25 cellular contexts compared by ENCODE assay signal in the genomic region with DNA sequence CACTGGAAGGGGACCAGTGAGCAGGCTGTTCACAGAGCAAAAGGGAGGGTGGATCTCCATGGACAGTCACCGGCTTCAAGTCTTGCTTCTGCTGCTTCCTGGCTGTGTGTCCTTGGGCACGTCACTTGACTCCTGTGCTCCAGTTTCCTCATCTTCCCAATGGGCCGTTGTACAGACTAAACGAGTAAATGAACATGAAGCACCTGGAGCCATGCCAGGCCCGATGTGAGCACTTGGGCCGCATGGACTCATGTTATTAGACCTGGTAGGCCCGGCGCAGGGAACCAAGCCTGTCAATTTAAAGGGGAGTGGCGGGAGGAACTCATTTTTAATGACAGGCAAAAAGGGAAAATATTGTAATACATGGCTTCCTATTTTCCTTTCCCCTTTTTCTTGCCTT. TPM values are rescaled to one million over a fixed set of nuclear protein-coding genes. Genes with fewer than 3 reads are reported as not detected.
DNase-seq lines count a peak whose midpoint lies in the region; ATAC-seq and TF ChIP-seq lines count a peak whose summit lies in the region.
"Had no signal": no experiment of that assay in that cellular context is flagged by ENCODE, and none has a peak within 500 bp of the region (broad histone marks: within the 10 kb centered on the region; RNA-seq: fewer than 3 reads in every experiment).

No MANE protein-coding gene starts in this region.

- TF ChIP-seq POLR2A in heart left ventricle (IDR thresholded peaks at IDR 0.05): no peak

- H3K4me3 ChIP-seq in heart left ventricle (no peak overlapping the region), lower lobe of right lung (no peak overlapping the region)
- H3K4me3 ChIP-seq: adrenal gland, body of pancreas, GM23338, lung, mucosa of descending colon, upper lobe of left lung had no signal

- H3K36me3 ChIP-seq in heart left ventricle (peaks cover 0 to 32% (median 24%) of the 10 kb centered on the region in 9 donors), lower lobe of right lung (peaks cover 32% of the 10 kb centered on the region)

- peak; percentile 29 for DNase-seq in DMS 273 (lab: John Stamatoyannopoulos, UW; ENCODE audit: unreplicated experiment)
- no peak for DNase-seq in DMS 273 treated with DMSO at 0.1 percent for 48 hours (lab: John Stamatoyannopoulos, UW)
- DNase-seq in Right ventricle myocardium superior: peak; percentile 74
- DNase-seq in heart left ventricle: no peak
- peak; percentile 66 for DNase-seq in lower lobe of right lung
- no peak for DNase-seq in SKM-1 (lab: John Stamatoyannopoulos, UW; ENCODE audit: unreplicated experiment)
- DNase-seq in activated effector memory CD4-positive, alpha-beta T cell treated with anti-CD3 and anti-CD28 coated beads, Interleukin-2, amount 50 U/mL, for 16 hours: no peak
- DNase-seq in superior temporal gyrus (ENCODE audit: extremely low spot score): no peak
- DNase-seq: activated CD4-positive, alpha-beta T cell treated with anti-CD3 and anti-CD28 coated beads, Interleukin-2, amount 50 U/mL, for 1 hour; activated naive CD4-positive, alpha-beta T cell; activated T-cell treated with anti-CD3 and anti-CD28 coated beads, Interleukin-2, amount 50 U/mL, for 4 hours; HFFc6; mucosa of descending colon; PC-3; retina; stimulated activated CD4-positive, alpha-beta T cell treated with anti-CD3 and anti-CD28 coated beads, Interleukin-2, amount 100 ng/mL, for 24 hours; upper lobe of left lung had no signal

- ATAC-seq in Right ventricle myocardium superior (ENCODE audit: poor library complexity): peak; percentile 7
- no peak for ATAC-seq in heart left ventricle
- no peak for ATAC-seq in lower lobe of right lung
- ATAC-seq: activated T-cell treated with anti-CD3 and anti-CD28 coated beads, Interleukin-2, amount 50 U/mL, for 4 hours; body of pancreas; mucosa of descending colon; natural killer cell treated with Interleukin-12 subunit alpha and Interleukin-12 subunit beta and Interleukin-15 and Interleukin-18, amount 100 ng/mL, for 72 hours; PC-3 had no signal

- peaks cover 0 to 8% (median under 1%) of the 10 kb centered on the region in 12 donors for H3K4me1 ChIP-seq in heart left ventricle
- H3K4me1 ChIP-seq in lower lobe of right lung: peaks cover 2% of the 10 kb centered on the region
- H3K4me1 ChIP-seq: adrenal gland had no signal

- WGBS in heart left ventricle, 4 donors: 69 to 75% (median 74%) methylated on average over 9 of the region's 9 CpGs

- no peak for TF ChIP-seq CTCF in heart left ventricle (IDR thresholded peaks at IDR 0.05)
- TF ChIP-seq CTCF in lower lobe of right lung (IDR thresholded peaks at IDR 0.05): no peak

- peaks cover 0 to 4% (median 0%) of the 10 kb centered on the region in 12 donors for H3K9me3 ChIP-seq in heart left ventricle
- H3K9me3 ChIP-seq in lower lobe of right lung: no peaks in the 10 kb centered on the region
- H3K9me3 ChIP-seq: adrenal gland, body of pancreas, mucosa of descending colon, upper lobe of left lung had no signal

- intact Hi-C loops in Right ventricle myocardium superior (cut with DNase I): loop anchor here (10.0 kb wide), 1 partner anchor 984 kb away; no protein-coding TSS in a partner anchor
- intact Hi-C loops in heart left ventricle (cut with DNase I): loop anchor here in 6 of 10 donors (10.0 kb wide), 5 partner anchors 634 to 1094 kb away; a partner anchor contains a TSS
- intact Hi-C loops in lower lobe of right lung (cut with DNase I): no loop called here

- H3K27me3 ChIP-seq in heart left ventricle: no peaks in the 10 kb centered on the region
- no peaks in the 10 kb centered on the region for H3K27me3 ChIP-seq in lower lobe of right lung (ENCODE audit: low read depth)
- H3K27me3 ChIP-seq: adrenal gland, body of pancreas, upper lobe of left lung had no signal

- peak overlapping the region in 1 of 12 donors; percentile 19 for H3K27ac ChIP-seq in heart left ventricle
- no peak overlapping the region for H3K27ac ChIP-seq in lower lobe of right lung
- H3K27ac ChIP-seq: 22Rv1, adrenal gland, body of pancreas, C4-2B, KMS-11, upper lobe of left lung had no signal

RNA-seq across cellular contexts. Expression of a gene that starts 47.4 kb away (rescaled TPM):
- total RNA-seq in Right ventricle myocardium superior (10.8 TPM), heart left ventricle (10 to 100 TPM in 6 of 9 donors, 1 to 10 TPM in 3; 7.0 to 20.3 (median 11.3) TPM), lower lobe of right lung (24.1 TPM)
- 1 to 10 TPM; 4.3 to 8.7 TPM for polyA plus RNA-seq in heart left ventricle

Comparison
In these comparisons a context has a peak if more than half of its experiments do, and no peak if none do; other contexts are left out.
1. DNase-seq: peak in DMS 273 (single experiment), Right ventricle myocardium superior (single experiment) and lower lobe of right lung (single experiment); none in DMS 273 treated with DMSO at 0.1 percent for 48 hours (single experiment), heart left ventricle (0 of 5), SKM-1 (single experiment), activated effector memory CD4-positive, alpha-beta T cell treated with anti-CD3 and anti-CD28 coated beads, Interleukin-2, amount 50 U/mL, for 16 hours (single experiment) and superior temporal gyrus (single experiment).